ENCODE assay signal across 1 cellular context in genomic region chr19:40521276-40521675, GRCh38.
TF ChIP-seq lines count a peak whose summit lies in the region.

No MANE protein-coding gene starts in this region.

TF ChIP-seq in K562, 482 proteins besides CTCF, POLR2A, EP300 and RAD21:
- no peak for TF ChIP-seq CC2D1A (IDR thresholded peaks at IDR 0.05)
- no peak for TF ChIP-seq ZNF830 (CRISPR knock-in tag; IDR thresholded peaks at IDR 0.05)
- TF ChIP-seq TCF7 (IDR thresholded peaks at IDR 0.05; ENCODE audit: borderline replicate concordance) = no peak
- no peak for TF ChIP-seq SMAD3 (CRISPR knock-in tag; conservative IDR thresholded peaks at IDR 0.05)
- TF ChIP-seq HIVEP1 (CRISPR knock-in tag; IDR thresholded peaks at IDR 0.05) = no peak
- no peak for TF ChIP-seq KLF6 (CRISPR knock-in tag; IDR thresholded peaks at IDR 0.05; ENCODE audit: borderline replicate concordance)
- no peak for TF ChIP-seq HNRNPH1 (optimal IDR thresholded peaks at IDR 0.05; ENCODE audit: low read depth, low read length)
- TF ChIP-seq FOXP1 (CRISPR knock-in tag; IDR thresholded peaks at IDR 0.05) = no peak
- TF ChIP-seq TAF7 (tag; IDR thresholded peaks at IDR 0.05) = no peak
- TF ChIP-seq, protein P1, sequence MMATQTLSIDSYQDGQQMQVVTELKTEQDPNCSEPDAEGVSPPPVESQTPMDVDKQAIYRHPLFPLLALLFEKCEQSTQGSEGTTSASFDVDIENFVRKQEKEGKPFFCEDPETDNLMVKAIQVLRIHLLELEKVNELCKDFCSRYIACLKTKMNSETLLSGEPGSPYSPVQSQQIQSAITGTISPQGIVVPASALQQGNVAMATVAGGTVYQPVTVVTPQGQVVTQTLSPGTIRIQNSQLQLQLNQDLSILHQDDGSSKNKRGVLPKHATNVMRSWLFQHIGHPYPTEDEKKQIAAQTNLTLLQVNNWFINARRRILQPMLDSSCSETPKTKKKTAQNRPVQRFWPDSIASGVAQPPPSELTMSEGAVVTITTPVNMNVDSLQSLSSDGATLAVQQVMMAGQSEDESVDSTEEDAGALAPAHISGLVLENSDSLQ (IDR thresholded peaks at IDR 0.05) = peak; percentile 45; the same call in 1 of the 2 replicates
- no peak for TF ChIP-seq MIER1 (IDR thresholded peaks at IDR 0.05; ENCODE audit: low read depth)
- TF ChIP-seq LEF1 (IDR thresholded peaks at IDR 0.05) = no peak
- no peak for TF ChIP-seq ZNF511 (CRISPR knock-in tag; IDR thresholded peaks at IDR 0.05)
- TF ChIP-seq MECOM (CRISPR knock-in tag; IDR thresholded peaks at IDR 0.05) = no peak
- TF ChIP-seq GTF2E2 (tag; IDR thresholded peaks at IDR 0.05) = no peak
- no peak for TF ChIP-seq CHAMP1 (IDR thresholded peaks at IDR 0.05)
- TF ChIP-seq SAFB (IDR thresholded peaks at IDR 0.05; ENCODE audit: borderline replicate concordance, low read depth, low read length) = no peak
- no peak for TF ChIP-seq HDGF (IDR thresholded peaks at IDR 0.05)
- 0 out of 2 replicates have a peak, but pooled peaks have one; percentile 7 for TF ChIP-seq CREM (IDR thresholded peaks at IDR 0.05; ENCODE audit: low read depth)
- no peak for TF ChIP-seq NONO (IDR thresholded peaks at IDR 0.05; ENCODE audit: low read depth in 2 of 2, low read length in 1 of 2)
- no peak for TF ChIP-seq ZNF41 (CRISPR knock-in tag; conservative IDR thresholded peaks at IDR 0.05)
- TF ChIP-seq ZNF778 (CRISPR knock-in tag; IDR thresholded peaks at IDR 0.05) = no peak
- TF ChIP-seq CBFA2T2 (conservative IDR thresholded peaks at IDR 0.05) = no peak
- peak in 1 of 2 experiments; percentile 38; a peak in 1 of 4 replicates for TF ChIP-seq NRF1 (conservative IDR thresholded peaks at IDR 0.05 in 1 of 2, IDR thresholded peaks at IDR 0.05 in 1 of 2)
- TF ChIP-seq BCL6 (CRISPR knock-in tag; IDR thresholded peaks at IDR 0.05) = no peak
